In genomic region chr18:37483221-37483971, GRCh38 we compare ENCODE assay signal across 11 cellular contexts.
DNase-seq lines count a peak whose midpoint lies in the region; ATAC-seq and TF ChIP-seq lines count a peak whose summit lies in the region.
"Had no signal": no experiment of that assay in that cellular context is flagged by ENCODE, and none has a peak within 500 bp of the region (broad histone marks: within the 10 kb centered on the region; RNA-seq: fewer than 3 reads in every experiment).

No MANE protein-coding gene starts in this region.

- H3K36me3 Mint-ChIP-seq in brain: no peaks in the 10 kb centered on the region

- H3K4me1 Mint-ChIP-seq in brain: peaks cover 82% of the 10 kb centered on the region

- TF ChIP-seq CTCF in brain (conservative IDR thresholded peaks at IDR 0.05): no peak

- H3K27ac ChIP-seq in Karpas-422 (ENCODE audit: low read length): no peak overlapping the region

- H3K36me3 ChIP-seq in Karpas-422 (ENCODE audit: insufficient read depth, low read length): no peaks in the 10 kb centered on the region

- no peak overlapping the region for H3K4me3 ChIP-seq in Karpas-422 (ENCODE audit: low read length)
- H3K4me3 ChIP-seq: lung had no signal

- DNase-seq in EL (peak; percentile 6), Karpas-422 (peak; percentile 66), left lobe of liver (ENCODE audit: low spot score) (no peak)
- no peak for DNase-seq in activated CD8-positive, alpha-beta memory T cell treated with anti-CD3 and anti-CD28 coated beads, Interleukin-2, amount 50 U/mL, for 48 hours
- DNase-seq in stimulated activated CD8-positive, alpha-beta memory T cell treated with anti-CD3 and anti-CD28 coated beads, Interleukin-4, amount 100 ng/mL, for 48 hours: no peak
- DNase-seq: NCI-H2081 treated with DMSO at 0.1 percent for 48 hours had no signal

- peaks cover 0 to 11% (median 0%) of the 10 kb centered on the region in 5 experiments for H3K9me3 Mint-ChIP-seq in brain

- H3K27me3 ChIP-seq in Karpas-422 (ENCODE audit: low read length): no peaks in the 10 kb centered on the region

- peak overlapping the region in 3 of 5 experiments; percentile 68 to 80 (median 78) for H3K4me3 Mint-ChIP-seq in brain
- H3K4me3 Mint-ChIP-seq: activated T-helper 17 cell treated with anti-CD3 and anti-CD28 coated beads, Interleukin-2, amount 50 U/mL, for 72 hours had no signal

- H4K20me1 ChIP-seq in Karpas-422 (ENCODE audit: insufficient read depth, low read depth, low read length): no peaks in the 10 kb centered on the region

- H3K4me2 ChIP-seq in Karpas-422 (ENCODE audit: low read depth, low read length, poor library complexity, severe bottlenecking): no peak overlapping the region

- H3K4me1 ChIP-seq in Karpas-422 (ENCODE audit: low read length): no peaks in the 10 kb centered on the region

- H3K27ac Mint-ChIP-seq in brain: peak overlapping the region; percentile 12 to 95 (median 67)
- H3K27ac Mint-ChIP-seq: activated T-helper 17 cell treated with anti-CD3 and anti-CD28 coated beads, Interleukin-2, amount 50 U/mL, for 72 hours had no signal

- no peaks in the 10 kb centered on the region for H3K79me2 ChIP-seq in Karpas-422 (ENCODE audit: low read length)

- no peak overlapping the region for H3K9ac ChIP-seq in Karpas-422 (ENCODE audit: low read length)

- H3K9me3 ChIP-seq in Karpas-422 (ENCODE audit: low read length): no peaks in the 10 kb centered on the region

- no peak overlapping the region for H2AFZ ChIP-seq in Karpas-422 (ENCODE audit: low read length)

- peaks cover 20% of the 10 kb centered on the region for H3K27me3 Mint-ChIP-seq in brain

- peak; percentile 63 for ATAC-seq in left lobe of liver
- no peak for ATAC-seq in esophagus mucosa
- no peak for ATAC-seq in GM19397 (IDR thresholded peaks at IDR 0.05; ENCODE audit: unreplicated experiment)
- ATAC-seq: activated T-helper 17 cell treated with anti-CD3 and anti-CD28 coated beads, Interleukin-2, amount 50 U/mL, for 72 hours had no signal

- H3K9me2 ChIP-seq in Karpas-422 (replicated peaks; ENCODE audit: insufficient read depth, low read length): no peaks in the 10 kb centered on the region

Comparison
In these comparisons a context has a peak if more than half of its experiments do, and no peak if none do; other contexts are left out.
1. DNase-seq: peak in EL (single experiment) and Karpas-422 (single experiment); none in left lobe of liver (single experiment), activated CD8-positive, alpha-beta memory T cell treated with anti-CD3 and anti-CD28 coated beads, Interleukin-2, amount 50 U/mL, for 48 hours (single experiment) and stimulated activated CD8-positive, alpha-beta memory T cell treated with anti-CD3 and anti-CD28 coated beads, Interleukin-4, amount 100 ng/mL, for 48 hours (single experiment).